Comparison of ENCODE assay signal across 1 cellular context in the genomic region with DNA sequence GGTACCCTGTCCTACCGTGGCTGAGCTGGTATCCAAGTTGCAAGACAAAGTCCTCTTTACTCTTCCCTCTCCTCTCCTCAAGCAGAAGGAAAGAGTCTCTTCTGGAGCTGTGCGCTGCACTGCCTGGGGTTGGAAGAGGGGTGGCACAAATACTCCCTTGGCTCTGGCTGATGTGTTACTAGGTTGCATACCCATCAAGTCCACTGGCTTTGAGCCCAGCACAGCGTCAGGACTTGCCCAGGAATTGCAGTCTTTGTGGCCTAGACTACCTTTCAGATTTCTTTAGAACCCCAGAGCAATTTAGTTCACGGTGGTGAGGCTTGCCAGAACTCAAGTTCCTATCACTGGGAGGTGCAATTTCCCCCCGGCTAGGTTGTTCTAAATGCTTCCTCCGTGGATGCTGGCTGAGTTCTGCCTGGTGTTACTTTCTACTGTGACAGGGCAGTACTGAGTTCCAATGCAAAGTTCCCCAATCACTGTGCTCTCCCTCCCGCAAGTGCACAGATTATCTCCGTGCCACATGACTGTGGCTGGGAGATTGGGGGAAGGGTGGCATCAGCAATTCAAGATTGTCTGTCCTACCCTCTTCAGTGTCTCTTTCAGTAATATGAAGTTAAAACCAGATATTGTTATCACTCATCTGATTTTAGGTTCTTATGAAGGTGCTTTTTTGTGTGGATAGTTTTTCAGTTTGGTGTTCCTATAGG.
TF ChIP-seq lines count a peak whose summit lies in the region.

No MANE protein-coding gene starts in this region.

TF ChIP-seq in HCT116, 20 proteins besides CTCF, POLR2A, EP300 and RAD21:
- no peak for TF ChIP-seq REST (IDR thresholded peaks at IDR 0.05; ENCODE audit: low read depth)
- TF ChIP-seq CBX3 (IDR thresholded peaks at IDR 0.05; ENCODE audit: low read depth) = no peak
